ENCODE assay signal across 29 cellular contexts in the genomic region with DNA sequence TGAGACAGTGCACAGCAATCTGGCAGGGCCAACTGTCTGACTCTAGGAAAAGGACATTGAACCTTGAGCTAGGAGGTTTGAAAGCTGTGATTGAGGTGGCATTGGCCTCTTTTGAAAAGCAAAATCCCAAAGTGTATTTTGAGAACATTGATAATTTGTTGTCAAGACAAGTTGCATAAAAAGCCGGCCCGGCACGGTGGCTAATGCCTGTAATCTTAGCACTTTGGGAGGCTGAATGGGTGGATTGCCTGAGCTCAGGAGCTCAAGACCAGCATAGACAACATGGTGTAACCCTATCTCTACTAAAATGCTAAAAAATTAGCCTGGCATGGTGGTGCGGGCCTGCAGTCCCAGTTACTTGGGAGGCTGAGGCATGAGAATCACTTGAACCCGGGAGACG.
"Had no signal": no experiment of that assay in that cellular context is flagged by ENCODE, and none has a peak within 500 bp of the region (broad histone marks: within the 10 kb centered on the region; RNA-seq: fewer than 3 reads in every experiment).

No MANE protein-coding gene starts in this region.

- H3K36me3 ChIP-seq: left lung, lower lobe of right lung, neural progenitor cell, neutrophil, ovary, right atrium auricular region, right lobe of liver, stomach, thyroid gland, transverse colon, upper lobe of left lung, vagina had no signal

- H2AFZ ChIP-seq: neural progenitor cell had no signal

- H3K4me1 ChIP-seq: neural progenitor cell, right lobe of liver, testis, thyroid gland, vagina had no signal

- H3K4me2 ChIP-seq: neural progenitor cell, smooth muscle cell had no signal

- H3K27ac Mint-ChIP-seq: immature natural killer cell; mesothelial cell of epicardium; naive B cell; natural killer cell; nephron progenitor cell; neural progenitor cell; progenitor cell of endocrine pancreas; stimulated activated naive B cell treated with anti-CD40 and anti-IgM and Interleukin-4, amounts not matched to agents 10 μg/mL and 1 μg/mL and 100 μg/mL, for 72 hours had no signal

- H3K27ac ChIP-seq: left lung, lower lobe of right lung, neural progenitor cell, neutrophil, ovary, right atrium auricular region, right lobe of liver, stomach, testis, thyroid gland, transverse colon, upper lobe of left lung, vagina had no signal

- H3K9ac ChIP-seq: neural progenitor cell had no signal

- H3K27me3 Mint-ChIP-seq: progenitor cell of endocrine pancreas had no signal

- H3K9me3 ChIP-seq: left lung, lower lobe of right lung, neutrophil, ovary, right atrium auricular region, right lobe of liver, stomach, testis, thyroid gland, transverse colon, upper lobe of left lung, vagina had no signal

- H3K4me3 ChIP-seq: left lung, lower lobe of right lung, neural progenitor cell, ovary, right atrium auricular region, right lobe of liver, smooth muscle cell, stomach, testis, thyroid gland, transverse colon, upper lobe of left lung, vagina had no signal

- H3K9me3 Mint-ChIP-seq: immature natural killer cell; mesothelial cell of epicardium; natural killer cell; nephron progenitor cell; neural progenitor cell; stimulated activated naive B cell treated with anti-CD40 and anti-IgM and Interleukin-4, amounts not matched to agents 10 μg/mL and 1 μg/mL and 100 μg/mL, for 72 hours had no signal

- ATAC-seq: left colon; left lung; lower lobe of right lung; natural killer cell; right lobe of liver; stimulated activated naive CD8-positive, alpha-beta T cell treated with anti-CD3 and anti-CD28 coated beads, Interleukin-15, Interleukin-2, amounts not matched to agents 100 U/mL and 50 U/mL, for 24 hours had no signal

- H3K4me3 Mint-ChIP-seq: immature natural killer cell; mesothelial cell of epicardium; naive B cell; natural killer cell; nephron progenitor cell; neural progenitor cell; stimulated activated naive B cell treated with anti-CD40 and anti-IgM and Interleukin-4, amounts not matched to agents 10 μg/mL and 1 μg/mL and 100 μg/mL, for 72 hours had no signal

- H3K27me3 ChIP-seq: left lung, neutrophil, ovary, right atrium auricular region, right lobe of liver, stomach, testis, thyroid gland, transverse colon, upper lobe of left lung, vagina had no signal

- H3K36me3 Mint-ChIP-seq: immature natural killer cell; mesothelial cell of epicardium; naive B cell; natural killer cell; neural progenitor cell; stimulated activated naive B cell treated with anti-CD40 and anti-IgM and Interleukin-4, amounts not matched to agents 10 μg/mL and 1 μg/mL and 100 μg/mL, for 72 hours had no signal

- DNase-seq: hypothalamus; immature natural killer cell; kidney; left colon; lower lobe of right lung; mesendoderm; naive B cell; natural killer cell; nephron progenitor cell; occipital lobe; ovary; right lobe of liver; stimulated activated CD4-positive, alpha-beta T cell treated with anti-CD3 and anti-CD28 coated beads, Interleukin-1b, Interleukin-23, amount 100 ng/mL, for 48 hours; stimulated activated CD4-positive, alpha-beta T cell treated with anti-CD3 and anti-CD28 coated beads, Interleukin-2, amount 100 ng/mL, for 48 hours; stimulated activated naive B cell treated with anti-CD40 and anti-IgM and Interleukin-4, amounts not matched to agents 10 μg/mL and 1 μg/mL and 100 μg/mL, for 72 hours; stimulated activated naive CD8-positive, alpha-beta T cell treated with anti-CD3 and anti-CD28 coated beads, Interleukin-15, Interleukin-2, amounts not matched to agents 100 U/mL and 50 U/mL, for 24 hours; stomach; testis; thyroid gland; transverse colon; upper lobe of left lung had no signal
